ENCODE assay signal across 14 cellular contexts in the genomic region with DNA sequence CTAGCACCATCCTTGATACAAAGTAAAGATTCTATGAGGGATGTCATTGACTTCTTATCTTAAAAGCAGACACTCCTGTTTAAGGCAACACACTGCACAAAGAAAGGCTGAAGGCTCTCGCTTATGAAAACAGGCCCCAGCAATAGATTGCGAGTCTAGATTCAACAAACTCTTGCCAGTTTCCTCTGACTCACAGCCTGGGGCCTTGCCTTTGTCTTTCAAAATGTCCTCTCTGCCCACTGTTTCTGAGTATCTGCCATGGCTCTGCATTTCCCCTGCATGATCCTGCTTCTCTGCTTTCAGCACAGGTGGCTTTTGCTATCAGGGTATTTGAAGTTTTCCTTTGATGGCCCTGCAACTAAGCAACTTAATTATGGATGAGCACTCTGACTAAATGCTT. TPM values are rescaled to one million over a fixed set of nuclear protein-coding genes. Genes with fewer than 3 reads are reported as not detected.
DNase-seq lines count a peak whose midpoint lies in the region; ATAC-seq, FAIRE-seq and TF ChIP-seq lines count a peak whose summit lies in the region.
"Had no signal": no experiment of that assay in that cellular context is flagged by ENCODE, and none has a peak within 500 bp of the region (broad histone marks: within the 10 kb centered on the region; RNA-seq: fewer than 3 reads in every experiment).

No MANE protein-coding gene starts in this region.

- H4K91ac ChIP-seq in H9 (ENCODE audit: insufficient read length, low read depth, low read length), result no peak overlapping the region

- H2BK12ac ChIP-seq in H9 (ENCODE audit: insufficient read length, low read depth, low read length), result no peak overlapping the region

- H3K4me3 ChIP-seq in NT2/D1 (ENCODE audit: insufficient read length, low read depth) (no peak overlapping the region), epithelial cell of esophagus (ENCODE audit: low read length) (no peak overlapping the region), aorta (ENCODE audit: low read length in 2 of 2) (no peak overlapping the region)
- H3K4me3 ChIP-seq: right atrium auricular region had no signal

- no peak overlapping the region for H2BK5ac ChIP-seq in H9 (ENCODE audit: insufficient read length, low read length)

- H2BK15ac ChIP-seq in H9 (ENCODE audit: low read depth, low read length), result no peak overlapping the region

- no peaks in the 10 kb centered on the region for H3K79me1 ChIP-seq in H9 (ENCODE audit: insufficient read depth, low read depth, low read length, poor library complexity, severe bottlenecking)

- H3K4me3 Mint-ChIP-seq in H9, result no peak overlapping the region
- H3K4me3 Mint-ChIP-seq: activated naive CD8-positive, alpha-beta T cell treated with anti-CD3 and anti-CD28 coated beads, Interleukin-2, amount 50 U/mL, for 24 hours had no signal

- H3K9ac ChIP-seq in H9 (ENCODE audit: extremely low read depth, insufficient read length, low read length), result no peak overlapping the region
- H3K9ac ChIP-seq in NT2/D1 (ENCODE audit: insufficient read length, low read depth), result no peak overlapping the region

- no peak overlapping the region for H3K56ac ChIP-seq in H9 (ENCODE audit: insufficient read length, low read depth, low read length)

- no peaks in the 10 kb centered on the region for H3K79me2 ChIP-seq in H9 (ENCODE audit: insufficient read depth, low read length)

- peak; percentile 35 for DNase-seq in H9
- peak; percentile 20 for DNase-seq in NT2/D1 (ENCODE audit: low read depth, low spot score)
- DNase-seq in epithelial cell of esophagus (ENCODE audit: low read depth), result peak; percentile 64
- peak; percentile 7 for DNase-seq in pulmonary artery endothelial cell (ENCODE audit: low read depth, low spot score)
- no peak for DNase-seq in frontal cortex (ENCODE audit: low spot score in 2 of 2)
- no peak for DNase-seq in iPS-NIHi11 (ENCODE audit: low spot score)
- no peak for DNase-seq in aorta
- DNase-seq: activated CD8-positive, alpha-beta memory T cell treated with anti-CD3 and anti-CD28 coated beads, Interleukin-2, amount 50 U/mL, for 48 hours; activated naive CD8-positive, alpha-beta T cell treated with anti-CD3 and anti-CD28 coated beads, Interleukin-2, amount 50 U/mL, for 24 hours; effector memory CD4-positive, alpha-beta T cell; NCI-H2107 had no signal

- no peaks in the 10 kb centered on the region for H3K4me1 ChIP-seq in H9 (ENCODE audit: insufficient read depth, low read length)
- H3K4me1 ChIP-seq in NT2/D1 (ENCODE audit: insufficient read depth, insufficient read length), result no peaks in the 10 kb centered on the region
- no peaks in the 10 kb centered on the region for H3K4me1 ChIP-seq in aorta (ENCODE audit: control insufficient read depth in 1 of 2, insufficient read depth in 2 of 2, low read length in 2 of 2)
- H3K4me1 ChIP-seq: right atrium auricular region had no signal

- TF ChIP-seq CTCF in H9 (conservative IDR thresholded peaks at IDR 0.05) (no peak), epithelial cell of esophagus (IDR thresholded peaks at IDR 0.05; ENCODE audit: insufficient read depth, low read depth, low read length, missing control alignments) (no peak)

- H2BK120ac ChIP-seq in H9 (ENCODE audit: low read depth, low read length, poor library complexity, severe bottlenecking), result no peak overlapping the region

- H3K23me2 ChIP-seq in H9 (ENCODE audit: insufficient read length, low read depth, low read length, poor library complexity, severe bottlenecking), result no peaks in the 10 kb centered on the region

- peaks cover 61 to 69% of the 10 kb centered on the region in 2 experiments for H3K9me3 Mint-ChIP-seq in H9
- H3K9me3 Mint-ChIP-seq: activated naive CD8-positive, alpha-beta T cell treated with anti-CD3 and anti-CD28 coated beads, Interleukin-2, amount 50 U/mL, for 24 hours had no signal

- H2BK20ac ChIP-seq in H9 (ENCODE audit: low read depth, low read length, poor library complexity, severe bottlenecking), result no peak overlapping the region

- FAIRE-seq in frontal cortex (lab: Jason Lieb, UNC), result no peak

- no peak overlapping the region for H4K5ac ChIP-seq in H9 (ENCODE audit: insufficient read length, low read depth, low read length)

- H3T11ph ChIP-seq in H9 (ENCODE audit: low read length), result no peak overlapping the region

- no peak overlapping the region for H2AK5ac ChIP-seq in H9 (ENCODE audit: insufficient read length, low read length)

- peaks cover 2% of the 10 kb centered on the region; the same call in 1 of the 2 replicates for H3K27me3 Mint-ChIP-seq in H9 (ENCODE audit: low read depth)
- H3K27me3 Mint-ChIP-seq: activated naive CD8-positive, alpha-beta T cell treated with anti-CD3 and anti-CD28 coated beads, Interleukin-2, amount 50 U/mL, for 24 hours had no signal

- peaks cover 26% of the 10 kb centered on the region for H3K9me3 ChIP-seq in H9 (ENCODE audit: control insufficient read depth, low read depth, low read length)
- H3K9me3 ChIP-seq in NT2/D1 (ENCODE audit: insufficient read depth, low read length), result no peaks in the 10 kb centered on the region
- no peaks in the 10 kb centered on the region for H3K9me3 ChIP-seq in aorta (ENCODE audit: control insufficient read depth, low read length)
- H3K9me3 ChIP-seq: right atrium auricular region had no signal

- no peak overlapping the region for H3K4me2 ChIP-seq in H9 (ENCODE audit: insufficient read depth, insufficient read length, low read length)

- no peak for ATAC-seq in aorta (ENCODE audit: low FRiP score)
- ATAC-seq: activated naive CD8-positive, alpha-beta T cell treated with anti-CD3 and anti-CD28 coated beads, Interleukin-2, amount 50 U/mL, for 24 hours; Right ventricle myocardium inferior had no signal

- H3K4ac ChIP-seq in H9 (ENCODE audit: low read depth, low read length), result no peak overlapping the region

- no peaks in the 10 kb centered on the region; a peak in 1 of 7 replicates for H3K36me3 Mint-ChIP-seq in H9 (ENCODE audit: insufficient read depth in 1 of 3, low read depth in 3 of 3)

- no peak overlapping the region for H3K23ac ChIP-seq in H9 (ENCODE audit: insufficient read length, low read depth, low read length)

- no peak overlapping the region for H4K8ac ChIP-seq in H9 (replicated peaks; ENCODE audit: insufficient read length, low read depth, low read length)

- H3K14ac ChIP-seq in H9 (ENCODE audit: insufficient read depth, low read length), result no peak overlapping the region

- H3K4me1 Mint-ChIP-seq in H9, result peaks cover 6 to 9% of the 10 kb centered on the region in 2 experiments
- H3K4me1 Mint-ChIP-seq: activated naive CD8-positive, alpha-beta T cell treated with anti-CD3 and anti-CD28 coated beads, Interleukin-2, amount 50 U/mL, for 24 hours had no signal

- intact Hi-C loops in aorta (cut with DNase I), result loop anchor here in 1 of 2 donors (1.0 kb wide), 1 partner anchor 106 kb away; no protein-coding TSS in a partner anchor

- no peak overlapping the region for H3K27ac Mint-ChIP-seq in H9
- H3K27ac Mint-ChIP-seq: activated naive CD8-positive, alpha-beta T cell treated with anti-CD3 and anti-CD28 coated beads, Interleukin-2, amount 50 U/mL, for 24 hours had no signal

- no peak overlapping the region for H3K27ac ChIP-seq in H9 (ENCODE audit: insufficient read length, low read depth, low read length)
- peak overlapping the region in 1 of 2 donors; percentile 44 for H3K27ac ChIP-seq in aorta (ENCODE audit: low read depth in 1 of 2, low read length in 2 of 2)
- H3K27ac ChIP-seq: right atrium auricular region had no signal

- no peak overlapping the region for H3K18ac ChIP-seq in H9 (ENCODE audit: insufficient read length, low read depth, low read length)

- no peaks in the 10 kb centered on the region for H3K27me3 ChIP-seq in H9 (ENCODE audit: insufficient read depth, low read length)
- H3K27me3 ChIP-seq in NT2/D1 (ENCODE audit: insufficient read depth, insufficient read length), result no peaks in the 10 kb centered on the region
- H3K27me3 ChIP-seq in aorta (ENCODE audit: control insufficient read depth in 1 of 2, insufficient read depth in 2 of 2, low read length in 1 of 2), result no peaks in the 10 kb centered on the region
- H3K27me3 ChIP-seq: right atrium auricular region had no signal

- no peaks in the 10 kb centered on the region for H4K20me1 ChIP-seq in H9 (ENCODE audit: control insufficient read depth, insufficient read depth, insufficient read length)

- H2AFZ ChIP-seq in H9 (ENCODE audit: low read length), result peak overlapping the region; percentile 48

- H3K36me3 ChIP-seq in NT2/D1 (ENCODE audit: insufficient read depth, insufficient read length, low read length), result no peaks in the 10 kb centered on the region
- H3K36me3 ChIP-seq in aorta (ENCODE audit: control insufficient read depth in 1 of 2, insufficient read depth in 2 of 2, low read length in 1 of 2), result no peaks in the 10 kb centered on the region
- H3K36me3 ChIP-seq: right atrium auricular region had no signal

- WGBS in H9 (ENCODE audit: extremely low coverage, insufficient read length, low lambda C conversion rate), result no CpG with 5 or more reads among the region's 2 CpGs
- 6 to 25% methylated on average over 2 of the region's 2 CpGs for WGBS in aorta, 2 donors

RNA-seq across cellular contexts. Expression of gene NDP, which starts 32.4 kb away (rescaled TPM):
- total RNA-seq in H9 (2021) (not detected in 2 replicates), pulmonary artery endothelial cell (0.73 and 0.78 TPM in 2 replicates), frontal cortex (27.3 TPM), aorta (under 1 TPM; 0.24 to 0.26 TPM)
- 1 to 10 TPM in 1 of 2 donors, under 1 TPM in 1; 0.31 to 2.4 TPM for polyA plus RNA-seq in aorta
- total RNA-seq: Right ventricle myocardium inferior, subcutaneous adipose tissue had no signal

RNA-seq across cellular contexts. Expression of gene MAOB, which starts 58.6 kb away (rescaled TPM):
- total RNA-seq in H9 (2021) (1.1 and 1.4 TPM in 2 replicates), pulmonary artery endothelial cell (not detected in 2 replicates), frontal cortex (4.9 TPM), aorta (10 to 100 TPM; 35.0 to 44.7 TPM)
- 10 to 100 TPM; 12.6 to 59.6 TPM for polyA plus RNA-seq in aorta

Comparison
In these comparisons a context has a peak if more than half of its experiments do, and no peak if none do; other contexts are left out.
1. DNase-seq: peak in H9 (single experiment), NT2/D1 (single experiment), epithelial cell of esophagus (single experiment) and pulmonary artery endothelial cell (single experiment); none in frontal cortex (0 of 2), iPS-NIHi11 (single experiment) and aorta (0 of 2).
2. RNA of gene NDP, which starts 32.4 kb away (total RNA-seq): 27.3 TPM in frontal cortex (single experiment); 0.73 to 0.78 TPM in pulmonary artery endothelial cell, 0.24 to 0.26 TPM in aorta and not detected in H9; every median in the first group is over 10 times any median in the second.